9 cellular contexts compared by ENCODE assay signal in genomic region chr10:22228167-22228938, GRCh38. TPM values are rescaled to one million over a fixed set of nuclear protein-coding genes. Genes with fewer than 3 reads are reported as not detected.
A peak's percentile ranks its signal among the peaks of the same experiment; 100 is the strongest.
DNase-seq lines count a peak whose midpoint lies in the region; ATAC-seq and TF ChIP-seq lines count a peak whose summit lies in the region.
"Had no signal": no experiment of that assay in that cellular context is flagged by ENCODE, and none has a peak within 500 bp of the region (broad histone marks: within the 10 kb centered on the region; RNA-seq: fewer than 3 reads in every experiment).

No MANE protein-coding gene starts in this region.

- H3K9me3 Mint-ChIP-seq in natural killer cell: no peaks in the 10 kb centered on the region

- DNase-seq in BE2C (no peak), MG63 (no peak), coronary artery (ENCODE audit: low spot score) (no peak), natural killer cell (no peak), NCI-H446 (lab: John Stamatoyannopoulos, UW) (no peak), NCI-H2171 treated with DMSO at 0.1 percent for 48 hours (lab: John Stamatoyannopoulos, UW) (no peak)

- intact Hi-C loops in natural killer cell (cut with micrococcal nuclease): loop anchor here (2.0 to 10.0 kb wide), 3 partner anchors 112 to 706 kb away; no protein-coding TSS in a partner anchor

- TF ChIP-seq CTCF in BE2C (IDR thresholded peaks at IDR 0.05; ENCODE audit: low read depth, low read length) (no peak), coronary artery (IDR thresholded peaks at IDR 0.05) (no peak), natural killer cell (IDR thresholded peaks at IDR 0.05) (no peak)

- peak overlapping the region; percentile 90 to 94 for H3K27ac ChIP-seq in coronary artery

- peak overlapping the region; percentile 93 for H3K4me3 Mint-ChIP-seq in natural killer cell

- H3K36me3 ChIP-seq in BE2C: no peaks in the 10 kb centered on the region
- no peaks in the 10 kb centered on the region for H3K36me3 ChIP-seq in MG63

- H3K27me3 Mint-ChIP-seq in natural killer cell (ENCODE audit: low read depth in 2 of 2): peaks cover 13 to 16% of the 10 kb centered on the region in 2 donors

- peak overlapping the region; percentile 96 to 97 for H3K27ac Mint-ChIP-seq in natural killer cell

- H3K4me1 ChIP-seq in BE2C: no peaks in the 10 kb centered on the region

- no peaks in the 10 kb centered on the region for H3K27me3 ChIP-seq in BE2C
- H3K27me3 ChIP-seq in MG63: peaks cover 2% of the 10 kb centered on the region; the same call in 1 of the 2 replicates

- H3K9me3 ChIP-seq in BE2C: no peaks in the 10 kb centered on the region
- no peaks in the 10 kb centered on the region for H3K9me3 ChIP-seq in MG63

- peaks cover 15 to 21% of the 10 kb centered on the region in 2 donors for H3K4me1 Mint-ChIP-seq in natural killer cell

- H3K4me3 ChIP-seq in BE2C (ENCODE audit: low read depth, low read length) (peak overlapping the region; percentile 80), MG63 (peak overlapping the region; percentile 59), coronary artery (peak overlapping the region; percentile 80)

- ATAC-seq in natural killer cell (no peak), HG03342 (IDR thresholded peaks at IDR 0.05; ENCODE audit: unreplicated experiment) (no peak), GM19455 (IDR thresholded peaks at IDR 0.05; ENCODE audit: unreplicated experiment) (no peak)

- no peaks in the 10 kb centered on the region for H3K36me3 Mint-ChIP-seq in natural killer cell

RNA-seq across cellular contexts. Expression of gene EBLN1, which starts 10.5 kb away (rescaled TPM):
- not detected for polyA plus RNA-seq in BE2C (2012; ENCODE audit: insufficient read depth, insufficient read length, low read depth)
- total RNA-seq in MG63 (2014; rRNA removed; shearing (Covaris generic); ENCODE audit: low replicate concordance): not detected in 2 replicates
- not detected for total RNA-seq in natural killer cell
- total RNA-seq: activated CD8-positive, alpha-beta memory T cell treated with anti-CD3 and anti-CD28 coated beads for 36 hours had no signal
